ENCODE assay signal across 8 cellular contexts in the genomic region with DNA sequence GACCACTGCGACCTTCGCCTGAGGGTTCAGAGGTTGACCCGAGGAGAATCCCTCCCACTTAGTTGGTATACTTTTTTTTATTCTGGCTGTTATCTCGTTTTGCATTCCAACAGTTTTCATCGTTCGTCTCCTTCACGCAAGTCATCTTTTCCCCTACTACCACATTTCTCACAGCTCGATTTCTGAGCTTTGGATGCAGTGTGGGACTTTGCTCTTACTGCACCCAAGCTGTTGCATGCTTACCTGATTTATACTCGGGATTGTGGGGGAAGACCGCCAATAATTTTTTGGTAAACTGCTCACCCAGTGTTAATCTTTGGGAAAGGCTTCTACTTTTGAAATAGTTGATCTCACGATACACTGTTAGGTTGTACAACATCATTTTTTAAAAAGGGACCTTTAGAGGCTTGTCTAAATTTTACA. TPM values are rescaled to one million over a fixed set of nuclear protein-coding genes. Genes with fewer than 3 reads are reported as not detected.
DNase-seq lines count a peak whose midpoint lies in the region; ATAC-seq lines count a peak whose summit lies in the region.

No MANE protein-coding gene starts in this region.

- H3K4me1 Mint-ChIP-seq in activated CD4-positive, alpha-beta memory T cell treated with anti-CD3 and anti-CD28 coated beads for 36 hours (ENCODE audit: low read depth) = peaks cover 53% of the 10 kb centered on the region
- H3K4me1 Mint-ChIP-seq in stimulated activated naive B cell treated with anti-CD40 and anti-IgM and Interleukin-4, amounts not matched to agents 10 μg/mL and 1 μg/mL and 100 μg/mL, for 72 hours = peaks cover 27 to 48% of the 10 kb centered on the region in 2 donors

- CTCF ChIA-PET in activated CD4-positive, alpha-beta memory T cell treated with anti-CD3 and anti-CD28 coated beads for 36 hours (lab: Charles Lee) = interaction anchor here (1.3 to 2.9 kb wide), 3 partner anchors 8 to 430 kb away, joined by 3 to 12 read pairs (median 11); no protein-coding TSS in a partner anchor

- H3K9me3 Mint-ChIP-seq in activated CD4-positive, alpha-beta memory T cell treated with anti-CD3 and anti-CD28 coated beads for 36 hours = no peaks in the 10 kb centered on the region
- no peaks in the 10 kb centered on the region for H3K9me3 Mint-ChIP-seq in stimulated activated naive B cell treated with anti-CD40 and anti-IgM and Interleukin-4, amounts not matched to agents 10 μg/mL and 1 μg/mL and 100 μg/mL, for 72 hours

- H3K4me3 ChIP-seq in iPS-11a (ENCODE audit: low read depth, low read length) = peak overlapping the region; percentile 75

- H3K4me3 Mint-ChIP-seq in activated CD4-positive, alpha-beta memory T cell treated with anti-CD3 and anti-CD28 coated beads for 36 hours = peak overlapping the region; percentile 92
- peak overlapping the region; percentile 93 to 97 for H3K4me3 Mint-ChIP-seq in stimulated activated naive B cell treated with anti-CD40 and anti-IgM and Interleukin-4, amounts not matched to agents 10 μg/mL and 1 μg/mL and 100 μg/mL, for 72 hours

- DNase-seq in NCI-H2227 (lab: John Stamatoyannopoulos, UW; ENCODE audit: unreplicated experiment) (peak; percentile 6), NCI-H2227 treated with DMSO at 0.1 percent for 48 hours (lab: John Stamatoyannopoulos, UW) (no peak), HuH-7.5 (ENCODE audit: low spot score) (no peak), islet precursor cell (no peak)
- DNase-seq in activated CD4-positive, alpha-beta memory T cell treated with anti-CD3 and anti-CD28 coated beads for 36 hours = no peak
- DNase-seq in stimulated activated naive B cell treated with anti-CD40 and anti-IgM and Interleukin-4, amounts not matched to agents 10 μg/mL and 1 μg/mL and 100 μg/mL, for 72 hours = no peak

- POLR2A ChIA-PET in activated CD4-positive, alpha-beta memory T cell treated with anti-CD3 and anti-CD28 coated beads for 36 hours (lab: Charles Lee) = interaction anchor here (1.4 to 1.8 kb wide), 2 partner anchors 8 to 139 kb away, joined by 6 to 15 read pairs; a partner anchor contains a TSS

- intact Hi-C loops in activated CD4-positive, alpha-beta memory T cell treated with anti-CD3 and anti-CD28 coated beads for 36 hours (cut with micrococcal nuclease) = loop anchor here (2.0 kb wide), 1 partner anchor 447 kb away; a partner anchor contains a TSS

- H3K36me3 Mint-ChIP-seq in activated CD4-positive, alpha-beta memory T cell treated with anti-CD3 and anti-CD28 coated beads for 36 hours = no peaks in the 10 kb centered on the region
- H3K36me3 Mint-ChIP-seq in stimulated activated naive B cell treated with anti-CD40 and anti-IgM and Interleukin-4, amounts not matched to agents 10 μg/mL and 1 μg/mL and 100 μg/mL, for 72 hours = peaks cover 0 to 3% of the 10 kb centered on the region in 2 donors

- H3K27ac Mint-ChIP-seq in activated CD4-positive, alpha-beta memory T cell treated with anti-CD3 and anti-CD28 coated beads for 36 hours = peak overlapping the region; percentile 85
- H3K27ac Mint-ChIP-seq in stimulated activated naive B cell treated with anti-CD40 and anti-IgM and Interleukin-4, amounts not matched to agents 10 μg/mL and 1 μg/mL and 100 μg/mL, for 72 hours = peak overlapping the region; percentile 100

- ATAC-seq in stimulated activated naive B cell treated with anti-CD40 and anti-IgM and Interleukin-4, amounts not matched to agents 10 μg/mL and 1 μg/mL and 100 μg/mL, for 72 hours (replicated peaks) = no peak
- ATAC-seq in HG02852 (IDR thresholded peaks at IDR 0.05; ENCODE audit: unreplicated experiment) = no peak

- no peaks in the 10 kb centered on the region for H3K27me3 Mint-ChIP-seq in activated CD4-positive, alpha-beta memory T cell treated with anti-CD3 and anti-CD28 coated beads for 36 hours
- H3K27me3 Mint-ChIP-seq in stimulated activated naive B cell treated with anti-CD40 and anti-IgM and Interleukin-4, amounts not matched to agents 10 μg/mL and 1 μg/mL and 100 μg/mL, for 72 hours = no peaks in the 10 kb centered on the region

RNA-seq across cellular contexts. Expression of a gene that starts 0.7 kb away (rescaled TPM):
- total RNA-seq in activated CD4-positive, alpha-beta memory T cell treated with anti-CD3 and anti-CD28 coated beads for 36 hours = 10 to 100 TPM; 17.8 to 22.7 TPM
